Comparison of ENCODE assay signal across 8 cellular contexts in the genomic region with DNA sequence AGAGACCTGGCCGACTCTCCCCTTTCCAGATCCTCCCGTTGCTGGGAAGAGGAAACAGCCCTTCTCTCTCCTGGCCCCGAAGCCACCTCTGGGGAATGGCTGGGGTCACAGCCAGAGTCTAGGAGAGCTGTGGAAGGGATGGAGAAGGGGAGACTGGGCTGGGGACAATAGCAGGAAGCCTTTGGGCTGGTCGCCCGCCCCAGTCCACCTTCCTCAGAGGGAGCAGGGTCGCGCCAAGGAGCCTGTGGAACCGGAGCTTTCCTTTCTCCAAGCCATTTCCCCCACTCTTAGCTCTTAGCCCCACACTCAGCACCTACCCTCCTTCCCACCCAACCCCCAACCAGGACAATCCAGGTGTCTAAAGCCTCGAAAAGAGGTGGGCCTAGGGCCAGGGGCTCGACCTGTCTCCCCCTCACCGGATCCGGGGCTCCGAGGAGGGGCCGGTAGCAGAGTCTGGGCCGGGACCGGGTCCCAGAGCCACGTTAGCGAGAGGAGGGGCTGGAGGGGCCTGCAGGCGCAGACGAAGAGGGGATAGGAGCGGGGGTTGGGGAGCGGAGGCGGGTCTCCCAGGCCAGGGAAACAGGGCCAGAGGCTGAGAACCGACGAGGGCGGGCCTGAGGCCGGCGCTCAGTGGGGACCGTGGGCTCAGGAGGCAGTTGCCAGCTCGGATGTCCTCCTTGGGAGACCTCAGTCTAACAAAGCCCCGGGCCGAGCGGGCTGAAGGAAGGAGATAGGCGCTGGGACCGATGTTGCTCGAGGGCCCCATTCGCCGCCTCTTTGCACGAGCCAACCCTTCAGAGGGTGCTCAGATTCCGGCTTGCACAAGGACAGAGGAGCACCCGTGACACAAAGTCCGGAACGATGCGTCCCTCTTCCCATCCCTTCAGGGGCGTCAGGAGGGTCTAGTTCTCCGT. TPM values are rescaled to one million over a fixed set of nuclear protein-coding genes. Genes with fewer than 3 reads are reported as not detected.
DNase-seq lines count a peak whose midpoint lies in the region; ATAC-seq and TF ChIP-seq lines count a peak whose summit lies in the region.

No MANE protein-coding gene starts in this region.

- no peak for TF ChIP-seq POLR2A in prostate gland (IDR thresholded peaks at IDR 0.05)

- H3K27ac Mint-ChIP-seq in activated naive CD4-positive, alpha-beta T cell treated with anti-CD3 and anti-CD28 coated beads for 36 hours: no peak overlapping the region

- H3K4me1 ChIP-seq in prostate gland (replicated peaks): no peaks in the 10 kb centered on the region

- peak overlapping the region; percentile 59 to 68 for H3K27ac ChIP-seq in prostate gland

- H3K36me3 Mint-ChIP-seq in activated naive CD4-positive, alpha-beta T cell treated with anti-CD3 and anti-CD28 coated beads for 36 hours (ENCODE audit: low read depth): no peaks in the 10 kb centered on the region

- peaks cover 6% of the 10 kb centered on the region for H3K4me1 Mint-ChIP-seq in activated naive CD4-positive, alpha-beta T cell treated with anti-CD3 and anti-CD28 coated beads for 36 hours (ENCODE audit: low read depth)

- CTCF ChIA-PET in activated naive CD4-positive, alpha-beta T cell treated with anti-CD3 and anti-CD28 coated beads for 36 hours (lab: Charles Lee): interaction anchor here (1.3 kb wide), 2 partner anchors 10 to 46 kb away, joined by 4 to 5 read pairs; no protein-coding TSS in a partner anchor

- peak overlapping the region; percentile 88 for H3K4me3 Mint-ChIP-seq in activated naive CD4-positive, alpha-beta T cell treated with anti-CD3 and anti-CD28 coated beads for 36 hours

- H3K27me3 ChIP-seq in prostate gland (replicated peaks; ENCODE audit: insufficient read depth): no peaks in the 10 kb centered on the region

- DNase-seq in activated CD8-positive, alpha-beta memory T cell treated with anti-CD3 and anti-CD28 coated beads for 24 hours: peak; percentile 69
- no peak for DNase-seq in activated CD8-positive, alpha-beta memory T cell treated with anti-CD3 and anti-CD28 coated beads, Interleukin-2, amount 50 U/mL, for 4 hours
- peak; percentile 38 for DNase-seq in activated naive CD4-positive, alpha-beta T cell treated with anti-CD3 and anti-CD28 coated beads for 36 hours
- no peak for DNase-seq in left cardiac atrium
- no peak for DNase-seq in prostate gland (ENCODE audit: low spot score)
- no peak for DNase-seq in mesenteric fat pad (ENCODE audit: low spot score)
- DNase-seq in NCI-H446 (lab: John Stamatoyannopoulos, UW): no peak

- ATAC-seq in left cardiac atrium (peak; percentile 7 to 13), GM21423 (IDR thresholded peaks at IDR 0.05; ENCODE audit: unreplicated experiment) (no peak)

- TF ChIP-seq CTCF in prostate gland (IDR thresholded peaks at IDR 0.05): no peak

- H3K36me3 ChIP-seq in prostate gland: no peaks in the 10 kb centered on the region

- 14% methylated on average over 46 of the region's 46 CpGs for WGBS in prostate gland

- H3K9me3 Mint-ChIP-seq in activated naive CD4-positive, alpha-beta T cell treated with anti-CD3 and anti-CD28 coated beads for 36 hours: no peaks in the 10 kb centered on the region

- H3K4me3 ChIP-seq in prostate gland: peak overlapping the region; percentile 62 to 75

- intact Hi-C loops in activated naive CD4-positive, alpha-beta T cell treated with anti-CD3 and anti-CD28 coated beads for 36 hours (cut with micrococcal nuclease): loop anchor here (1.0 kb wide), 1 partner anchor 11 kb away; the partner anchor contains the start of gene TNFAIP8L2
- intact Hi-C loops in left cardiac atrium (cut with DNase I): no loop called here
- intact Hi-C loops in prostate gland (cut with DNase I): loop anchor here (5.0 kb wide), 1 partner anchor 78 kb away; no protein-coding TSS in a partner anchor

- no peaks in the 10 kb centered on the region for H3K27me3 Mint-ChIP-seq in activated naive CD4-positive, alpha-beta T cell treated with anti-CD3 and anti-CD28 coated beads for 36 hours (ENCODE audit: low read depth)

- H3K9me3 ChIP-seq in prostate gland: no peaks in the 10 kb centered on the region

RNA-seq across cellular contexts. Expression of gene SEMA6C, which starts 1.0 kb away (rescaled TPM):
- 1 to 10 TPM; 1.5 to 1.6 TPM for total RNA-seq in activated naive CD4-positive, alpha-beta T cell treated with anti-CD3 and anti-CD28 coated beads for 36 hours
- total RNA-seq in left cardiac atrium: 10 to 100 TPM; 23.6 to 37.0 TPM
- total RNA-seq in prostate gland: 100 to 1,000 TPM in 1 of 2 donors, 1 to 10 TPM in 1; 4.1 to 173 TPM
- total RNA-seq in mesenteric fat pad: 4.8 TPM

RNA-seq across cellular contexts. Expression of gene TNFAIP8L2, which starts 11.0 kb away (rescaled TPM):
- 10 to 100 TPM in 1 of 2 experiments, 1 to 10 TPM in 1; 9.6 to 10.5 TPM for total RNA-seq in activated naive CD4-positive, alpha-beta T cell treated with anti-CD3 and anti-CD28 coated beads for 36 hours
- 1 to 10 TPM; 2.1 to 5.3 TPM for total RNA-seq in left cardiac atrium
- total RNA-seq in prostate gland: 1 to 10 TPM; 1.5 to 2.1 TPM
- 8.0 TPM for total RNA-seq in mesenteric fat pad

RNA-seq across cellular contexts. Expression of gene LYSMD1, which starts 20.3 kb away (rescaled TPM):
- 1 to 10 TPM; 4.5 to 4.8 TPM for total RNA-seq in activated naive CD4-positive, alpha-beta T cell treated with anti-CD3 and anti-CD28 coated beads for 36 hours
- total RNA-seq in left cardiac atrium: 10 to 100 TPM in 1 of 2 donors, 1 to 10 TPM in 1; 9.7 to 10.3 TPM
- total RNA-seq in prostate gland: 10 to 100 TPM in 1 of 2 donors, 1 to 10 TPM in 1; 7.3 to 19.3 TPM
- total RNA-seq in mesenteric fat pad: 5.3 TPM

RNA-seq across cellular contexts. Expression of gene SCNM1, which starts 20.5 kb away (rescaled TPM):
- 10 to 100 TPM; 60.5 to 64.2 TPM for total RNA-seq in activated naive CD4-positive, alpha-beta T cell treated with anti-CD3 and anti-CD28 coated beads for 36 hours
- total RNA-seq in left cardiac atrium (10 to 100 TPM; 19.4 to 20.9 TPM), prostate gland (10 to 100 TPM; 25.1 to 39.5 TPM), mesenteric fat pad (32.7 TPM)

RNA-seq across cellular contexts. Expression of gene TMOD4, which starts 30.4 kb away (rescaled TPM):
- 1 to 10 TPM in 1 of 2 experiments, under 1 TPM in 1; 0.98 to 1.1 TPM for total RNA-seq in activated naive CD4-positive, alpha-beta T cell treated with anti-CD3 and anti-CD28 coated beads for 36 hours
- total RNA-seq in left cardiac atrium (not detected), prostate gland (1 to 10 TPM in 1 of 2 donors, not detected in 1; 1.7 TPM), mesenteric fat pad (not detected)

Comparison
In these comparisons a context has a peak if more than half of its experiments do, and no peak if none do; other contexts are left out.
1. DNase-seq: peak in activated CD8-positive, alpha-beta memory T cell treated with anti-CD3 and anti-CD28 coated beads for 24 hours (single experiment) and activated naive CD4-positive, alpha-beta T cell treated with anti-CD3 and anti-CD28 coated beads for 36 hours (single experiment); none in activated CD8-positive, alpha-beta memory T cell treated with anti-CD3 and anti-CD28 coated beads, Interleukin-2, amount 50 U/mL, for 4 hours (single experiment), left cardiac atrium (single experiment), prostate gland (single experiment), mesenteric fat pad (single experiment) and NCI-H446 (0 of 2).
2. intact Hi-C loops: an anchor here in activated naive CD4-positive, alpha-beta T cell treated with anti-CD3 and anti-CD28 coated beads for 36 hours (1.0 kb wide) and prostate gland (5.0 kb wide); none called in left cardiac atrium.